In the genomic region with DNA sequence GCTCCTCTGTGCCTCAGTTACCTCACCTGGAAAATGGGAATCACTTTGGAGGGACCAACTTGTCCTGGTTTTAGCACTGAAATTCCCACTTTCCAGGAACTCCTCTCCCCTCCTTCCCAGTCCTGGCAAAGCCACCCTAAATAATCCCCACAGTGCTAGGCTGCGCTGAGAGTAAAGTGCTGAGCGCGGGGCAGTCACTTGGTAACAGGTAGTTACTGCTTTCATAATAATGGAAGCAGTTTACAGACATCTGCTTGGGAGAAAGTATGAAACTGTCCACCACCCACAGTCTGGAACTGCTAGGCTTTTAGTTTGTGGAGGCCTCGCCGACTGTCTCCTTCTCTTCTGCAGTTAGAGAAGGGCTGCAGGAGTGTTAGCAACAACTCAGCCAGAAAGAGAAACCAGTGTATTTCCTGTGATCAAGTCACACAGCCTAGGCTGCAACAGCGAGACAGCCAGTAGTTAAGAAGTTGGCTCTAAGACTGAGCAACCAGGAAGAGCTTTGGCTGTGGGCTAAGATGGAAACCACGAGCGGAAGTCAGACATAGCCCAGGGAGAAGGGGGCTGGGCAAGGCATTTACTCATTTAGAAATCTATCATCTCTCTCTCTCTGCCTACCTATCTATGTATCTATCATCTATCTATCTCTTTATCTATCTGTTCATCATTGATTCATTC, we compare ENCODE assay signal across 9 cellular contexts. TPM values are rescaled to one million over a fixed set of nuclear protein-coding genes. Genes with fewer than 3 reads are reported as not detected.
DNase-seq lines count a peak whose midpoint lies in the region; ATAC-seq and TF ChIP-seq lines count a peak whose summit lies in the region.
"Had no signal": no experiment of that assay in that cellular context is flagged by ENCODE, and none has a peak within 500 bp of the region (broad histone marks: within the 10 kb centered on the region; RNA-seq: fewer than 3 reads in every experiment).

No MANE protein-coding gene starts in this region.

- H3K36me3 ChIP-seq in testis (ENCODE audit: low read depth, missing control alignments), result no peaks in the 10 kb centered on the region
- H3K36me3 ChIP-seq: SJSA1 had no signal

- no peak for TF ChIP-seq CTCF in testis (IDR thresholded peaks at IDR 0.05)

- intact Hi-C loops in testis (cut with DNase I; ENCODE audit: low total_unique reads), result no loop called here

- no peak overlapping the region for H3K4me3 ChIP-seq in testis
- H3K4me3 ChIP-seq: SJSA1 had no signal

- H3K27me3 ChIP-seq in testis, result no peaks in the 10 kb centered on the region
- H3K27me3 ChIP-seq: SJSA1 had no signal

- DNase-seq in SKM-1 treated with dmso at 0.1 percent for 144 hours (lab: John Stamatoyannopoulos, UW; ENCODE audit: unreplicated experiment) (peak; percentile 96), testis (peak; percentile 34), erythroblast (lab: John Stamatoyannopoulos, UW) (no peak), AG08395 (ENCODE audit: low spot score) (no peak)
- DNase-seq in activated naive CD8-positive, alpha-beta T cell treated with anti-CD3 and anti-CD28 coated beads, Interleukin-2, amount 50 U/mL, for 16 hours (ENCODE audit: low read depth, low spot score), result peak; percentile 42
- DNase-seq in naive thymus-derived CD8-positive, alpha-beta T cell, result peak; percentile 51 to 91 (median 78)

- no peaks in the 10 kb centered on the region for H3K4me1 ChIP-seq in testis

- H3K27me3 Mint-ChIP-seq in naive thymus-derived CD8-positive, alpha-beta T cell, result no peaks in the 10 kb centered on the region

- H3K27ac Mint-ChIP-seq in naive thymus-derived CD8-positive, alpha-beta T cell, result peak overlapping the region; percentile 96 to 99 (median 97)

- POLR2A ChIA-PET in naive thymus-derived CD8-positive, alpha-beta T cell (lab: Charles Lee), result interaction anchor here (0.7 to 9.5 kb wide), 10 partner anchors 9 to 228 kb away, joined by 3 to 94 read pairs (median 3); a partner anchor contains a TSS

- peak overlapping the region; percentile 63 to 85 (median 77) for H3K4me3 Mint-ChIP-seq in naive thymus-derived CD8-positive, alpha-beta T cell

- ATAC-seq in HG02973 (IDR thresholded peaks at IDR 0.05; ENCODE audit: unreplicated experiment), result peak; percentile 96
- ATAC-seq in naive thymus-derived CD8-positive, alpha-beta T cell, result peak; percentile 92 to 93

- 66 to 73% methylated on average over 8 of the region's 8 CpGs for WGBS in testis, 2 donors

- peaks cover 0 to 10% (median 6%) of the 10 kb centered on the region in 9 donors for H3K9me3 Mint-ChIP-seq in naive thymus-derived CD8-positive, alpha-beta T cell

- H3K36me3 Mint-ChIP-seq in naive thymus-derived CD8-positive, alpha-beta T cell, result peaks cover 0 to 2% (median 0%) of the 10 kb centered on the region in 3 donors

- peaks cover 22 to 70% (median 41%) of the 10 kb centered on the region in 4 donors for H3K4me1 Mint-ChIP-seq in naive thymus-derived CD8-positive, alpha-beta T cell

- no peak overlapping the region for H3K27ac ChIP-seq in testis
- H3K27ac ChIP-seq: SJSA1 had no signal

- H3K9me3 ChIP-seq in testis, result no peaks in the 10 kb centered on the region
- H3K9me3 ChIP-seq: SJSA1 had no signal

- TF ChIP-seq POLR2A in GM18526 (IDR thresholded peaks at IDR 0.05; ENCODE audit: extremely low read depth, insufficient read length) (peak; percentile 12), testis (IDR thresholded peaks at IDR 0.05) (no peak), erythroblast (IDR thresholded peaks at IDR 0.05; ENCODE audit: low read length) (no peak)

RNA-seq across cellular contexts. Expression of a gene that starts 30.8 kb away (rescaled TPM):
- total RNA-seq in naive thymus-derived CD8-positive, alpha-beta T cell, result 1 to 10 TPM in 1 of 2 experiments, under 1 TPM in 1; 0.93 to 1.4 TPM
- 10 to 100 TPM; 11.2 to 17.5 (median 11.9) TPM for polyA plus RNA-seq in naive thymus-derived CD8-positive, alpha-beta T cell
- total RNA-seq in testis, result 1 to 10 TPM; 4.6 to 5.9 TPM
- 5.1 TPM for polyA plus RNA-seq in testis (ENCODE audit: insufficient read depth, low read depth, low replicate concordance)

Comparison
In these comparisons a context has a peak if more than half of its experiments do, and no peak if none do; other contexts are left out.
1. DNase-seq: peak in SKM-1 treated with dmso at 0.1 percent for 144 hours (single experiment), activated naive CD8-positive, alpha-beta T cell treated with anti-CD3 and anti-CD28 coated beads, Interleukin-2, amount 50 U/mL, for 16 hours (single experiment), naive thymus-derived CD8-positive, alpha-beta T cell (10 of 10) and testis (single experiment); none in erythroblast (0 of 2) and AG08395 (single experiment).